8 cellular contexts compared by ENCODE assay signal in the genomic region with DNA sequence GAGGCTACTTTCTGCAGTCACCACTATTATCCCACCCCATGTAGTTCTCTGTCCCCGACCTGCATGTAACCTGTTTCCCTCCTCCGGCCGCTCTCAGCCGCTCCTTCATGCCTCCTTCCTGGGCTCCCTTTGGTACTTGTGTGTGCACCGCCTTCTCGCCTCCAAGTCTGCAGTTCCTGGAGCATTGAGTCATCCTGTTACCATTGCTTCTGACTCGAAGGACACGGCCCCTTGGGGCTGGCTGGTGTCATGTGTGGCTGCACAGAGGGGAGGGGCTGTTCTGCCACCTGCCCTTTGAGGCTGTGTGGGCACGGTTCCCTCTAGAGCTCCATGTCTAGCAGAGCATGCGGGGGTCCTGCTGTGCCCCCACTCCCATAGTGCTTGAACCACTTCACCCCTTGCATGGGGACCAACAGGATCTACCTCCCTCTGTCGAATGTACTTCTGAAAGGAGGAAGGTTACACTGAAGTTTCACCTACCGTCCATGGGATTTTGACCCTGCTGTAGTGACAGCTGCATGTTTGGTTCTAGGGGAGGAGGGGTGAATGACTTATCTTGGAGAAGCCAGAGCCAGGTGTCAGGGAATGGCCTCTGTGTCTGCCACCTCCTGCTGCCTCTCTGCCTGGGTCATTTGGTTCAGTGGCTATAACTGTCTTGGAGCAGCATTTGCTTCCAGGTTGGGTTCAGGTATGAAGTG. TPM values are rescaled to one million over a fixed set of nuclear protein-coding genes. Genes with fewer than 3 reads are reported as not detected.
DNase-seq lines count a peak whose midpoint lies in the region; ATAC-seq and TF ChIP-seq lines count a peak whose summit lies in the region.

No MANE protein-coding gene starts in this region.

- H3K4me1 ChIP-seq in left ventricle myocardium inferior = peaks cover 100% of the 10 kb centered on the region

- no peaks in the 10 kb centered on the region for H3K9me3 ChIP-seq in left ventricle myocardium inferior (replicated peaks)

- H3K4me1 Mint-ChIP-seq in WTC11 = peaks cover 96% of the 10 kb centered on the region
- H3K4me1 Mint-ChIP-seq in dendritic cell treated with granulocyte-macrophage colony-stimulating factor and Interleukin-4, amounts not matched to agents 40 ng/mL and 50 ng/mL, for 4 days (ENCODE audit: low read depth) = peaks cover 99% of the 10 kb centered on the region
- peaks cover 73% of the 10 kb centered on the region for H3K4me1 Mint-ChIP-seq in progenitor cell of endocrine pancreas (ENCODE audit: low read depth)

- H3K4me3 ChIP-seq in left ventricle myocardium inferior = no peak overlapping the region

- POLR2A ChIA-PET in WTC11 (lab: Charles Lee) = interaction anchor here (1.3 kb wide), 1 partner anchor 50 kb away, joined by 3 read pairs; no protein-coding TSS in a partner anchor

- peak overlapping the region; percentile 61 for H3K27ac ChIP-seq in left ventricle myocardium inferior (replicated peaks)

- H3K4me3 Mint-ChIP-seq in WTC11 = no peak overlapping the region; the same call in 1 of the 2 replicates
- H3K4me3 Mint-ChIP-seq in dendritic cell treated with granulocyte-macrophage colony-stimulating factor and Interleukin-4, amounts not matched to agents 40 ng/mL and 50 ng/mL, for 4 days = peak overlapping the region; percentile 74
- H3K4me3 Mint-ChIP-seq in progenitor cell of endocrine pancreas (ENCODE audit: low read depth) = no peak overlapping the region

- intact Hi-C loops in left ventricle myocardium inferior (cut with micrococcal nuclease) = no loop called here
- intact Hi-C loops in cardiac septum (cut with DNase I) = loop anchor here (5.0 kb wide), 1 partner anchor 38 kb away; a partner anchor contains a TSS
- intact Hi-C loops in dendritic cell treated with granulocyte-macrophage colony-stimulating factor and Interleukin-4, amounts not matched to agents 40 ng/mL and 50 ng/mL, for 4 days (cut with micrococcal nuclease) = loop anchor here (5.0 kb wide), 1 partner anchor 38 kb away; a partner anchor contains a TSS

- TF ChIP-seq CTCF in left ventricle myocardium inferior (IDR thresholded peaks at IDR 0.05; ENCODE audit: borderline replicate concordance) (no peak), WTC11 (IDR thresholded peaks at IDR 0.05) (no peak), progenitor cell of endocrine pancreas (IDR thresholded peaks at IDR 0.05; ENCODE audit: unreplicated experiment) (no peak)

- H3K27ac Mint-ChIP-seq in WTC11 (peak overlapping the region; percentile 32; the same call in 1 of the 2 replicates), progenitor cell of endocrine pancreas (peak overlapping the region; percentile 84)
- peak overlapping the region; percentile 84 for H3K27ac Mint-ChIP-seq in dendritic cell treated with granulocyte-macrophage colony-stimulating factor and Interleukin-4, amounts not matched to agents 40 ng/mL and 50 ng/mL, for 4 days

- ATAC-seq in WTC11 = no peak
- no peak for ATAC-seq in GM19467 (IDR thresholded peaks at IDR 0.05; ENCODE audit: unreplicated experiment)

- H3K27me3 Mint-ChIP-seq in WTC11 (ENCODE audit: low read depth) (no peaks in the 10 kb centered on the region), progenitor cell of endocrine pancreas (no peaks in the 10 kb centered on the region)
- H3K27me3 Mint-ChIP-seq in dendritic cell treated with granulocyte-macrophage colony-stimulating factor and Interleukin-4, amounts not matched to agents 40 ng/mL and 50 ng/mL, for 4 days = no peaks in the 10 kb centered on the region

- no peak for DNase-seq in left ventricle myocardium inferior
- DNase-seq in cardiac septum (ENCODE audit: low spot score) = no peak
- DNase-seq in HK-2 (ENCODE audit: unreplicated experiment) = peak; percentile 67
- no peak for DNase-seq in WTC11 (ENCODE audit: low spot score)
- DNase-seq in progenitor cell of endocrine pancreas (ENCODE audit: low spot score, unreplicated experiment) = no peak
- no peak for DNase-seq in NCI-H748 treated with DMSO at 0.1 percent for 48 hours (lab: John Stamatoyannopoulos, UW)

- H3K36me3 Mint-ChIP-seq in WTC11 (no peaks in the 10 kb centered on the region), progenitor cell of endocrine pancreas (ENCODE audit: insufficient read depth) (no peaks in the 10 kb centered on the region)
- H3K36me3 Mint-ChIP-seq in dendritic cell treated with granulocyte-macrophage colony-stimulating factor and Interleukin-4, amounts not matched to agents 40 ng/mL and 50 ng/mL, for 4 days (ENCODE audit: low read depth) = no peaks in the 10 kb centered on the region

- H3K36me3 ChIP-seq in left ventricle myocardium inferior = no peaks in the 10 kb centered on the region

- CTCF ChIA-PET in WTC11 (lab: Charles Lee) = interaction anchor here (1.7 to 1.8 kb wide), 2 partner anchors 37 to 39 kb away, joined by 5 to 7 read pairs; a partner anchor contains a TSS

- H3K9me3 Mint-ChIP-seq in WTC11 (no peaks in the 10 kb centered on the region), progenitor cell of endocrine pancreas (ENCODE audit: low read depth) (no peaks in the 10 kb centered on the region)
- H3K9me3 Mint-ChIP-seq in dendritic cell treated with granulocyte-macrophage colony-stimulating factor and Interleukin-4, amounts not matched to agents 40 ng/mL and 50 ng/mL, for 4 days = no peaks in the 10 kb centered on the region

- no peaks in the 10 kb centered on the region for H3K27me3 ChIP-seq in left ventricle myocardium inferior (ENCODE audit: low read depth)

TF ChIP-seq in WTC11, 78 proteins besides CTCF, POLR2A, EP300 and RAD21 (continues in another document):
- TF ChIP-seq, protein P1, sequence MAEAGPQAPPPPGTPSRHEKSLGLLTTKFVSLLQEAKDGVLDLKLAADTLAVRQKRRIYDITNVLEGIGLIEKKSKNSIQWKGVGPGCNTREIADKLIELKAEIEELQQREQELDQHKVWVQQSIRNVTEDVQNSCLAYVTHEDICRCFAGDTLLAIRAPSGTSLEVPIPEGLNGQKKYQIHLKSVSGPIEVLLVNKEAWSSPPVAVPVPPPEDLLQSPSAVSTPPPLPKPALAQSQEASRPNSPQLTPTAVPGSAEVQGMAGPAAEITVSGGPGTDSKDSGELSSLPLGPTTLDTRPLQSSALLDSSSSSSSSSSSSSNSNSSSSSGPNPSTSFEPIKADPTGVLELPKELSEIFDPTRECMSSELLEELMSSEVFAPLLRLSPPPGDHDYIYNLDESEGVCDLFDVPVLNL (CRISPR knock-in tag; IDR thresholded peaks at IDR 0.05; ENCODE audit: borderline replicate concordance, low read depth) = no peak
- TF ChIP-seq, protein P2, sequence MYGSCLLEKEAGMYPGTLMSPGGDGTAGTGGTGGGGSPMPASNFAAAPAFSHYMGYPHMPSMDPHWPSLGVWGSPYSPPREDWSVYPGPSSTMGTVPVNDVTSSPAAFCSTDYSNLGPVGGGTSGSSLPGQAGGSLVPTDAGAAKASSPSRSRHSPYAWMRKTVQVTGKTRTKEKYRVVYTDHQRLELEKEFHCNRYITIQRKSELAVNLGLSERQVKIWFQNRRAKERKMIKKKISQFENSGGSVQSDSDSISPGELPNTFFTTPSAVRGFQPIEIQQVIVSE (CRISPR knock-in tag; IDR thresholded peaks at IDR 0.05; ENCODE audit: borderline replicate concordance) = no peak
- TF ChIP-seq ETV6 (CRISPR knock-in tag; IDR thresholded peaks at IDR 0.05) (no peak), ZNF423 (CRISPR knock-in tag; IDR thresholded peaks at IDR 0.05) (no peak), TEAD1 (CRISPR knock-in tag; IDR thresholded peaks at IDR 0.05) (no peak), CREM (CRISPR knock-in tag; IDR thresholded peaks at IDR 0.05) (no peak), TEAD4 (CRISPR knock-in tag; IDR thresholded peaks at IDR 0.05) (no peak), SMAD4 (CRISPR knock-in tag; IDR thresholded peaks at IDR 0.05) (no peak)
- TF ChIP-seq, protein P3, sequence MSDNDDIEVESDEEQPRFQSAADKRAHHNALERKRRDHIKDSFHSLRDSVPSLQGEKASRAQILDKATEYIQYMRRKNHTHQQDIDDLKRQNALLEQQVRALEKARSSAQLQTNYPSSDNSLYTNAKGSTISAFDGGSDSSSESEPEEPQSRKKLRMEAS (CRISPR knock-in tag; IDR thresholded peaks at IDR 0.05) = no peak
- TF ChIP-seq, protein P4, sequence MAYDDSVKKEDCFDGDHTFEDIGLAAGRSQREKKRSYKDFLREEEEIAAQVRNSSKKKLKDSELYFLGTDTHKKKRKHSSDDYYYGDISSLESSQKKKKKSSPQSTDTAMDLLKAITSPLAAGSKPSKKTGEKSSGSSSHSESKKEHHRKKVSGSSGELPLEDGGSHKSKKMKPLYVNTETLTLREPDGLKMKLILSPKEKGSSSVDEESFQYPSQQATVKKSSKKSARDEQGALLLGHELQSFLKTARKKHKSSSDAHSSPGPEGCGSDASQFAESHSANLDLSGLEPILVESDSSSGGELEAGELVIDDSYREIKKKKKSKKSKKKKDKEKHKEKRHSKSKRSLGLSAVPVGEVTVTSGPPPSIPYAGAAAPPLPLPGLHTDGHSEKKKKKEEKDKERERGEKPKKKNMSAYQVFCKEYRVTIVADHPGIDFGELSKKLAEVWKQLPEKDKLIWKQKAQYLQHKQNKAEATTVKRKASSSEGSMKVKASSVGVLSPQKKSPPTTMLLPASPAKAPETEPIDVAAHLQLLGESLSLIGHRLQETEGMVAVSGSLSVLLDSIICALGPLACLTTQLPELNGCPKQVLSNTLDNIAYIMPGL (CRISPR knock-in tag; IDR thresholded peaks at IDR 0.05) = no peak
- TF ChIP-seq, protein P5, sequence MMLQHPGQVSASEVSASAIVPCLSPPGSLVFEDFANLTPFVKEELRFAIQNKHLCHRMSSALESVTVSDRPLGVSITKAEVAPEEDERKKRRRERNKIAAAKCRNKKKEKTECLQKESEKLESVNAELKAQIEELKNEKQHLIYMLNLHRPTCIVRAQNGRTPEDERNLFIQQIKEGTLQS (CRISPR knock-in tag; conservative IDR thresholded peaks at IDR 0.05) = no peak

RNA-seq across cellular contexts. Expression of a gene that starts 39.6 kb away (rescaled TPM):
- 26.7 TPM for total RNA-seq in left ventricle myocardium inferior
- 24.3 TPM for total RNA-seq in cardiac septum
- 96.5 to 129 TPM (median 105 TPM) in 3 replicates for total RNA-seq in WTC11 (2021)
- 102 and 106 TPM in 2 replicates for total RNA-seq in progenitor cell of endocrine pancreas

Comparison
In these comparisons a context has a peak if more than half of its experiments do, and no peak if none do; other contexts are left out.
1. H3K27ac Mint-ChIP-seq: peak in every context shown above with its lines; median percentile 84 in dendritic cell treated with granulocyte-macrophage colony-stimulating factor and Interleukin-4, amounts not matched to agents 40 ng/mL and 50 ng/mL, for 4 days; 84 in progenitor cell of endocrine pancreas; 32 in WTC11.